Comparison of ENCODE assay signal across 1 cellular context in genomic region chr18:57008001-57008686, GRCh38.
TF ChIP-seq lines count a peak whose summit lies in the region.

No MANE protein-coding gene starts in this region.

TF ChIP-seq in H1, 55 proteins besides CTCF, POLR2A, EP300 and RAD21:
- TF ChIP-seq PHF8 (conservative IDR thresholded peaks at IDR 0.05; ENCODE audit: low read depth, low read length) (no peak), SAP30 (IDR thresholded peaks at IDR 0.05; ENCODE audit: insufficient read depth, insufficient replicate concordance, low read length) (no peak), HDAC6 (IDR thresholded peaks at IDR 0.05; ENCODE audit: low read depth, low read length) (no peak), NANOG (IDR thresholded peaks at IDR 0.05; ENCODE audit: insufficient read depth, low read depth, low read length, poor library complexity, severe bottlenecking) (no peak), TEAD4 (IDR thresholded peaks at IDR 0.05; ENCODE audit: low read depth, low read length) (no peak), SRF (IDR thresholded peaks at IDR 0.05; ENCODE audit: low read depth, low read length) (no peak), EZH2 (IDR thresholded peaks at IDR 0.05; ENCODE audit: low read depth, low read length, severe bottlenecking) (no peak), YY1 (IDR thresholded peaks at IDR 0.05; ENCODE audit: low read depth, low read length) (no peak), SIRT6 (IDR thresholded peaks at IDR 0.05; ENCODE audit: low read length) (no peak), GABPA (IDR thresholded peaks at IDR 0.05; ENCODE audit: borderline replicate concordance, insufficient read depth, low read length) (no peak), BCL11A (IDR thresholded peaks at IDR 0.05; ENCODE audit: low read depth in 2 of 2, low read length in 2 of 2) (no peak), CHD1 (IDR thresholded peaks at IDR 0.05; ENCODE audit: low read depth, low read length) (no peak), NRF1 (IDR thresholded peaks at IDR 0.05; ENCODE audit: low read depth, low read length) (no peak)
